8 cellular contexts compared by ENCODE assay signal in the genomic region with DNA sequence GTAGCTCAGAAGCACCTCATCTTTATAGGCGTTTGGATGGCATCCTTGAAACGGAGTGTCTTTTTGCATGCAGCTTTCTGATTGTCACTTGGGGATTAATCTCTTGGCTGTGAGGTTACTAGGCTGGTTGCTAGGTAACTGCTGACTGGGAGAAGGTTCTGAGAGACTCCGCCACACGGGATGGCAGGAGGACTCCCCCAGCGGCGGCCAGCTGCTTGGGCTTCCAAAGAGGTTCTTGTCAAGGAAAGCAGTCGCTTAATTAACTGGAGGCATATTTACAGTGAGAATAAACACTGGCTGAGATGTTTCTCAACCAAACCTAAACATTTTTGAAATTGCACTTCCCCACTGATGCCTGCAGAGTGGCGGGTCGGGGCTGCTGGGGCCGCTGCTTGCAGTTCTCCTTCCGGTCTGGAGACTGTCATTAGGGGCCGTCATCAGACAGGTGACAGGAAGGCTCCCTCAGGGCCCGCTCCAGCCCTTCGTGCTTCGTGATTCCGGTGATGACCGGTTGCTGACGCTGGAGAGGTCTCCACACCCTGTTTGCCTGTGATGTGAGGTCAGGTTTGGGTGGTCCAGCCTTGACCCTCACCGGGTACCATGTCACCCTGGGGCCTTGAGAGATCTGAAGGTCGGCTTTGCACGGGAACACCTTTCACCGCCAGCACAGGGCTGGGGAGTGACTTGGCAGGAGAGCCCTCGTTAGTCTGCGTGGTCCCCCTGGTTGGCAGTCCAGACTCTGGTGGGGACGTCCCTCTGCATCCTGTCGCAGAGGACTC. TPM values are rescaled to one million over a fixed set of nuclear protein-coding genes. Genes with fewer than 3 reads are reported as not detected.
DNase-seq lines count a peak whose midpoint lies in the region; ATAC-seq and TF ChIP-seq lines count a peak whose summit lies in the region.

No MANE protein-coding gene starts in this region.

- peak overlapping the region; percentile 85 for H3K4me3 Mint-ChIP-seq in glutamatergic neuron (ENCODE audit: unreplicated experiment)

- peaks cover 4% of the 10 kb centered on the region for H3K4me1 ChIP-seq in foreskin keratinocyte

- H3K9me3 Mint-ChIP-seq in glutamatergic neuron (ENCODE audit: unreplicated experiment): peaks cover 12% of the 10 kb centered on the region

- DNase-seq in Ammon's horn (ENCODE audit: low spot score) (peak; percentile 48), NCI-H2196 (lab: John Stamatoyannopoulos, UW; ENCODE audit: unreplicated experiment) (peak; percentile 56), glutamatergic neuron (peak; percentile 66), foreskin keratinocyte (no peak), left colon (no peak), mesenteric fat pad (ENCODE audit: low spot score) (no peak)
- no peak for DNase-seq in stimulated activated CD4-positive, alpha-beta T cell treated with anti-CD3 and anti-CD28 coated beads, Interleukin-4, amount 100 ng/mL, for 1 hour

- ATAC-seq in GM19463 (IDR thresholded peaks at IDR 0.05; ENCODE audit: unreplicated experiment) (peak; percentile 58), foreskin keratinocyte (no peak), left colon (no peak)

- peaks cover 15% of the 10 kb centered on the region for H3K27me3 Mint-ChIP-seq in glutamatergic neuron (ENCODE audit: unreplicated experiment)

- TF ChIP-seq CTCF in glutamatergic neuron (IDR thresholded peaks at IDR 0.05; ENCODE audit: partially characterized antibody, unreplicated experiment) (no peak), foreskin keratinocyte (conservative IDR thresholded peaks at IDR 0.05) (no peak)

- H3K4me1 Mint-ChIP-seq in glutamatergic neuron (ENCODE audit: low read depth, unreplicated experiment): peaks cover 31% of the 10 kb centered on the region

- H3K36me3 Mint-ChIP-seq in glutamatergic neuron (ENCODE audit: unreplicated experiment): peaks cover 14% of the 10 kb centered on the region

- peak overlapping the region; percentile 77 for H3K27ac Mint-ChIP-seq in glutamatergic neuron (ENCODE audit: unreplicated experiment)

- H3K27me3 ChIP-seq in foreskin keratinocyte: no peaks in the 10 kb centered on the region

- H3K27ac ChIP-seq in foreskin keratinocyte: no peak overlapping the region

- intact Hi-C loops in left colon (cut with DNase I, micrococcal nuclease): no loop called here

RNA-seq across cellular contexts. Expression of gene NSG1, which starts 9.1 kb away (rescaled TPM):
- total RNA-seq in glutamatergic neuron (ENCODE audit: unreplicated experiment): 208 TPM
- 20.2 and 28.1 TPM in 2 replicates for total RNA-seq in foreskin keratinocyte
- polyA plus RNA-seq in foreskin keratinocyte: 28.4 and 40.4 TPM in 2 replicates
- total RNA-seq in left colon: 1 to 10 TPM; 2.6 to 3.0 TPM
- 0.16 TPM for total RNA-seq in mesenteric fat pad

Comparison
In these comparisons a context has a peak if more than half of its experiments do, and no peak if none do; other contexts are left out.
1. DNase-seq: peak in Ammon's horn (single experiment), NCI-H2196 (single experiment) and glutamatergic neuron (single experiment); none in stimulated activated CD4-positive, alpha-beta T cell treated with anti-CD3 and anti-CD28 coated beads, Interleukin-4, amount 100 ng/mL, for 1 hour (single experiment), foreskin keratinocyte (0 of 2), left colon (0 of 2) and mesenteric fat pad (single experiment).